ENCODE assay signal across 6 cellular contexts in the genomic region with DNA sequence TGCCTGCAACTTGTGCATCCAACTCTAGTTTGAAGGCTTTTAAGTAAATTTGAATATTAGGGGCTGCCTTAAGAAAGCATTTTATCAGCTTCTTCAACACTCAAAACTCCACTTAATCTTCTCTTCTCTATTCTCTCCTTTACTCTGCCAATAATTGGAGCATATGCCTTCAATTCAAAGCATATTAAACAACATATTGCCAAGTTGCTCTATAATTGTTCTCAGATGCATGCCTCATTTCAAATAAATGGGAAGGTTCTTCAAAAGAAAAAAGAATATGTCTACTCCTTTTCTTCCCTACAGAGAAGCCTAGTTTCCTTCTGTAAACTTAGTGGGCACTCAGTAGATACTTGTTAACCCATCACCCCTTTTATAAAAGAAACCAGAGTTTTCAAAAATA.
"Had no signal": no experiment of that assay in that cellular context is flagged by ENCODE, and none has a peak within 500 bp of the region (broad histone marks: within the 10 kb centered on the region; RNA-seq: fewer than 3 reads in every experiment).

No MANE protein-coding gene starts in this region.

- H3K4me3 ChIP-seq: HAP-1, K562 had no signal

- H3K36me3 ChIP-seq: HAP-1 had no signal

- ATAC-seq: HCT116, K562 had no signal

- H3K4me1 ChIP-seq: HAP-1 had no signal

- H3K9me3 ChIP-seq: HAP-1 had no signal

- DNase-seq: GOT3, H7 had no signal

- H3K27ac ChIP-seq: GM23248 had no signal
